8 cellular contexts compared by ENCODE assay signal in the genomic region with DNA sequence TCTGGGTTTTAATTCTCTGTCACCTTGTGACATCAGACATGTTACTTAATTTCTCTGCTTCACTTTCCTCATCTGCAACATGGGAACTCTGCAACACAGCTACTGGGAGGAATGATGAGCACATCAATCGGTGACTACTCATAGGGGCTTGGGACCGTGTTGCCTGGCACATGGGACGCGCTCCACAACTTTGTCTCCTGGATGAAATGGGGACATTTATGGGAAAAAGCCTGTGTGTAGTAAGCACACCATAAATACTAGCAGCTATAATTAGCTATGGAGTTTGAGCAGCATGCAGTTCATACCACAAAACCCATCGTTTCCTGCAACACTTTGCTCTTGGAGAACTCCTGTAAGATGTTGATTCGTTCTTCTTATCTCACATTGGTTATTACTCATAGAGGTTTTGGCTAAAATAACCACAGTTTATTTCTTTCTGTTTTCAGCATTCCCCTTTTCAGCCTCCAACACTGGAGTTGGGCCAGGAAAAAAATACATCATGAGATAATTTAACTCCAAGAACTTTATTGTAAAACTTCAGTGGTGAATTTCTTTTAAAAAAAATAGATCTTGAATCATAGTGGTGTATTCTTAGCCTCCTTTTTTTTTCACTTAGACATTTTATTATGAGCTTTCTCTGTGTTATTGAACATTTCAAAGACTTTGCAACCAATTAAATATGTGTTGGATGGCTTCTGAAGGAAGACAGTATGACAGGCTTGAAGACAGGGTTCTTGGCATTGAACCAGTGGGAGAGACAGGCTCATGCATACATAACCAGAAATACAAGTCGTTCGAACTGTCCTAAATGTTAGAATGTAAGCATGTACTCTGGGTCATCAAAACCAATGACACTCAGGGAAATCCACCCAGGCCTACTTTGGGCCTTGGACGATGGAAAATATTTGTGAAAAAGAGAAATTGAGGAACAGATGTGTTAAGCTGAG.
DNase-seq lines count a peak whose midpoint lies in the region; TF ChIP-seq lines count a peak whose summit lies in the region.

No MANE protein-coding gene starts in this region.

- no peak overlapping the region for H3K27ac ChIP-seq in RWPE1

- H3K27ac Mint-ChIP-seq in activated CD4-positive, alpha-beta T cell treated with anti-CD3 and anti-CD28 coated beads, Interleukin-2, amount 10 ng/mL, durations not matched to agents 24 days and 14 days = peak overlapping the region; percentile 87
- H3K27ac Mint-ChIP-seq in MCF 10A (ENCODE audit: low read depth, unreplicated experiment) = no peak overlapping the region

- no TSS peak for BruUV-seq in MCF 10A (replicated peaks; lab: Mats Ljungman, UMichigan)

- intact Hi-C loops in activated CD4-positive, alpha-beta T cell treated with anti-CD3 and anti-CD28 coated beads, Interleukin-2, amount 10 ng/mL, durations not matched to agents 24 days and 14 days (cut with micrococcal nuclease) = loop anchor here (1.0 kb wide), 6 partner anchors 23 to 245 kb away; no protein-coding TSS in a partner anchor
- intact Hi-C loops in MCF 10A (cut with micrococcal nuclease) = no loop called here

- peaks cover 68% of the 10 kb centered on the region for H3K4me1 Mint-ChIP-seq in activated CD4-positive, alpha-beta T cell treated with anti-CD3 and anti-CD28 coated beads, Interleukin-2, amount 10 ng/mL, durations not matched to agents 24 days and 14 days
- H3K4me1 Mint-ChIP-seq in MCF 10A (ENCODE audit: insufficient read depth, unreplicated experiment) = no peaks in the 10 kb centered on the region

- TF ChIP-seq CTCF in MCF 10A (IDR thresholded peaks at IDR 0.05; ENCODE audit: unreplicated experiment) (no peak), RWPE1 (conservative IDR thresholded peaks at IDR 0.05; ENCODE audit: low read depth) (no peak)

- CTCF ChIA-PET in MCF 10A (lab: Yijun Ruan, JAX) (interaction anchor here (0.7 to 1.1 kb wide), 3 partner anchors 12 to 1614 kb away, joined by 3 to 4 read pairs (median 3); no protein-coding TSS in a partner anchor), RWPE1 (lab: Yijun Ruan, JAX) (interaction anchor here (0.5 kb wide), 1 partner anchor 143 kb away, joined by 3 read pairs; no protein-coding TSS in a partner anchor)

- peak overlapping the region; percentile 69 for H3K4me3 Mint-ChIP-seq in activated CD4-positive, alpha-beta T cell treated with anti-CD3 and anti-CD28 coated beads, Interleukin-2, amount 10 ng/mL, durations not matched to agents 24 days and 14 days
- H3K4me3 Mint-ChIP-seq in MCF 10A (ENCODE audit: unreplicated experiment) = no peak overlapping the region

- peaks cover 8% of the 10 kb centered on the region for H3K27me3 Mint-ChIP-seq in activated CD4-positive, alpha-beta T cell treated with anti-CD3 and anti-CD28 coated beads, Interleukin-2, amount 10 ng/mL, durations not matched to agents 24 days and 14 days
- no peaks in the 10 kb centered on the region for H3K27me3 Mint-ChIP-seq in MCF 10A (ENCODE audit: insufficient read depth, unreplicated experiment)

- H3K9me3 Mint-ChIP-seq in activated CD4-positive, alpha-beta T cell treated with anti-CD3 and anti-CD28 coated beads, Interleukin-2, amount 10 ng/mL, durations not matched to agents 24 days and 14 days = peaks cover 6% of the 10 kb centered on the region
- H3K9me3 Mint-ChIP-seq in MCF 10A (ENCODE audit: unreplicated experiment) = no peaks in the 10 kb centered on the region

- peak; percentile 84 for DNase-seq in activated CD4-positive, alpha-beta T cell treated with anti-CD3 and anti-CD28 coated beads, Interleukin-2, amount 10 ng/mL, durations not matched to agents 24 days and 14 days
- DNase-seq in activated CD4-positive, alpha-beta T cell treated with anti-CD3 and anti-CD28 coated beads, Interleukin-2, amount 50 U/mL, for 48 hours = no peak
- DNase-seq in NOMO-1 (lab: John Stamatoyannopoulos, UW; ENCODE audit: unreplicated experiment in 2 of 2) (peak; percentile 25 to 77), MCF 10A (ENCODE audit: unreplicated experiment) (peak; percentile 8), myocyte (ENCODE audit: low read depth) (peak; percentile 52), NCI-H2107 (lab: John Stamatoyannopoulos, UW) (no peak), cerebellar cortex (ENCODE audit: low spot score) (no peak), RWPE1 (ENCODE audit: low spot score) (no peak)

- POLR2A ChIA-PET in MCF 10A (lab: Yijun Ruan, JAX) (no interaction called here), RWPE1 (lab: Yijun Ruan, JAX; ENCODE audit: low non-redundant PET) (no interaction called here)

- peaks cover 29% of the 10 kb centered on the region for H3K36me3 Mint-ChIP-seq in activated CD4-positive, alpha-beta T cell treated with anti-CD3 and anti-CD28 coated beads, Interleukin-2, amount 10 ng/mL, durations not matched to agents 24 days and 14 days (ENCODE audit: low read depth)
- peaks cover 11% of the 10 kb centered on the region for H3K36me3 Mint-ChIP-seq in MCF 10A (ENCODE audit: insufficient read depth, unreplicated experiment)

Comparison
In these comparisons a context has a peak if more than half of its experiments do, and no peak if none do; other contexts are left out.
1. DNase-seq: peak in activated CD4-positive, alpha-beta T cell treated with anti-CD3 and anti-CD28 coated beads, Interleukin-2, amount 10 ng/mL, durations not matched to agents 24 days and 14 days (single experiment), NOMO-1 (2 of 2), MCF 10A (single experiment) and myocyte (single experiment); none in activated CD4-positive, alpha-beta T cell treated with anti-CD3 and anti-CD28 coated beads, Interleukin-2, amount 50 U/mL, for 48 hours (0 of 2), NCI-H2107 (single experiment), cerebellar cortex (single experiment) and RWPE1 (single experiment).